ENCODE assay signal across 8 cellular contexts in the genomic region with DNA sequence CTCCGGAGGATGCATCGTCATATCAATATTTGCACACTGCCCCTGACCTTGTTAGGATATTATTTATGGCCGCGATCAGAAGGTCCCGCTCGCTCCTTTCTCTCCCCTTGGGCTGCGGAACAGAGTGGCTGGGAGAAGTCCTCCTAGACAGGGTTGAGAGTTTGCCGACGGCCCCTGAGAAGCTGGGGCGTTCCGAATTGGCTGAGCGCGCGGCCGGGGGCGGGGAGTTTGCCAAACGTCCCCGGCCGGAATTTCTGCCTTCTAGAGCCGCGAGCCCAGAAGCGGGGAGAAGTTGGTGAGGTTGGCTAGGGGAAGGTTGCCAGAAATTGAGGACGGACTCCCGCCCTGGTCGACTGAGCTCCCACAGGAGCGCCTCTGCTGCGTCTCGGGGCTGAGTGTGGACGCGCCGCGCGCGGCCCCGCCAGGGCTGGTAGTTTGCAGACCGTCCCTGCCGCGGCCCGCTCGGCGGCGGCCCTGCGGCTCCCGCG.
DNase-seq lines count a peak whose midpoint lies in the region; ATAC-seq and TF ChIP-seq lines count a peak whose summit lies in the region.

No MANE protein-coding gene starts in this region.

- H3K27ac ChIP-seq in C4-2B (peak overlapping the region; percentile 91), right lobe of liver (peak overlapping the region; percentile 73 to 91 (median 87))

- peak; percentile 73 for ATAC-seq in GM19324 (IDR thresholded peaks at IDR 0.05; ENCODE audit: low FRiP score, unreplicated experiment)
- ATAC-seq in HG03457 (IDR thresholded peaks at IDR 0.05; ENCODE audit: unreplicated experiment), result peak; percentile 50
- ATAC-seq in right lobe of liver, result peak; percentile 75 to 87 (median 83)

- H3K4me3 ChIP-seq in right lobe of liver, result peak overlapping the region; percentile 76 to 82 (median 80)

- intact Hi-C loops in right lobe of liver (cut with DNase I), result loop anchor here in 1 of 2 donors (10.0 kb wide), 1 partner anchor 85 kb away; no protein-coding TSS in a partner anchor

- 0% methylated on average over 9 of the region's 45 CpGs for WGBS in right lobe of liver (ENCODE audit: insufficient coverage, low coverage, low lambda C conversion rate, missing lambda C conversion rate)

- peak; percentile 86 for TF ChIP-seq POLR2A in right lobe of liver (IDR thresholded peaks at IDR 0.05)

- no peaks in the 10 kb centered on the region for H3K27me3 ChIP-seq in right lobe of liver

- no peaks in the 10 kb centered on the region for H3K36me3 ChIP-seq in right lobe of liver

- DNase-seq in NCI-H69 (lab: John Stamatoyannopoulos, UW) (peak; percentile 87), dermis microvascular lymphatic vessel endothelial cell (ENCODE audit: low read depth in 2 of 2) (peak; percentile 80 to 93), right lobe of liver (peak; percentile 91 to 96 (median 93))
- peak; percentile 66 to 79 for DNase-seq in activated CD4-positive, alpha-beta T cell treated with anti-CD3 and anti-CD28 coated beads, Interleukin-2, amount 50 U/mL, for 24 hours (ENCODE audit: low read depth in 1 of 2, low spot score in 1 of 2)
- DNase-seq in stimulated activated CD4-positive, alpha-beta T cell treated with anti-CD3 and anti-CD28 coated beads, Interleukin-4, amount 100 ng/mL, for 4 hours, result peak; percentile 80 to 81

- TF ChIP-seq CTCF in C4-2B (conservative IDR thresholded peaks at IDR 0.05), result no peak
- TF ChIP-seq CTCF in right lobe of liver (IDR thresholded peaks at IDR 0.05), result no peak

- peaks cover 0 to 22% (median 9%) of the 10 kb centered on the region in 4 donors for H3K4me1 ChIP-seq in right lobe of liver

- no peaks in the 10 kb centered on the region for H3K9me3 ChIP-seq in right lobe of liver

Comparison
In these comparisons a context has a peak if more than half of its experiments do, and no peak if none do; other contexts are left out.
1. Peak in every context shown above with its lines: DNase-seq, ATAC-seq, H3K4me3 ChIP-seq and H3K27ac ChIP-seq.